In genomic region chr12:6632026-6632978, GRCh38 we compare ENCODE assay signal across 8 cellular contexts. TPM values are rescaled to one million over a fixed set of nuclear protein-coding genes. Genes with fewer than 3 reads are reported as not detected.
A peak's percentile ranks its signal among the peaks of the same experiment; 100 is the strongest.
DNase-seq lines count a peak whose midpoint lies in the region; ATAC-seq lines count a peak whose summit lies in the region.

No MANE protein-coding gene starts in this region.

- H3K4me1 ChIP-seq in HAP-1 = peaks cover 3% of the 10 kb centered on the region

- no peak overlapping the region for H3K4me3 ChIP-seq in HAP-1

- no peaks in the 10 kb centered on the region for H3K36me3 ChIP-seq in HAP-1 (replicated peaks)

- peak overlapping the region; percentile 87 to 99 (median 93) for H3K27ac Mint-ChIP-seq in IgD-negative memory B cell

- DNase-seq in ELF-1 (ENCODE audit: low read depth, low spot score) (peak; percentile 65), foreskin melanocyte (peak; percentile 43), HAP-1 (ENCODE audit: low spot score in 2 of 2) (no peak)
- DNase-seq in activated CD4-positive, alpha-beta T cell treated with anti-CD3 and anti-CD28 coated beads for 48 hours = peak; percentile 60
- DNase-seq in stimulated activated CD8-positive, alpha-beta memory T cell treated with anti-CD3 and anti-CD28 coated beads, Interleukin-4, amount 100 ng/mL, for 48 hours = peak; percentile 64

- peaks cover 40 to 50% (median 47%) of the 10 kb centered on the region in 3 donors for H3K4me1 Mint-ChIP-seq in IgD-negative memory B cell

- no peaks in the 10 kb centered on the region for H3K27me3 ChIP-seq in HAP-1 (ENCODE audit: low read depth)

- peak overlapping the region; percentile 87 to 96 (median 93) for H3K4me3 Mint-ChIP-seq in IgD-negative memory B cell

- peaks cover 2% of the 10 kb centered on the region for H3K36me3 Mint-ChIP-seq in IgD-negative memory B cell

- ATAC-seq in GM19452 (IDR thresholded peaks at IDR 0.05; ENCODE audit: unreplicated experiment) (peak; percentile 65), GM19397 (IDR thresholded peaks at IDR 0.05; ENCODE audit: unreplicated experiment) (no peak)

- in situ Hi-C loops in HAP-1 (cut with MboI; ENCODE audit: low sequenced_read_pairs) = no loop called here

- H3K27me3 Mint-ChIP-seq in IgD-negative memory B cell = peaks cover 2% of the 10 kb centered on the region

- H3K9me3 Mint-ChIP-seq in IgD-negative memory B cell = no peaks in the 10 kb centered on the region

- H3K9me3 ChIP-seq in HAP-1 = no peaks in the 10 kb centered on the region

RNA-seq across cellular contexts. Expression of gene LPAR5, which starts 3.5 kb away (rescaled TPM):
- 63.6 TPM for polyA plus RNA-seq in IgD-negative memory B cell

RNA-seq across cellular contexts. Expression of gene ACRBP, which starts 14.9 kb away (rescaled TPM):
- polyA plus RNA-seq in IgD-negative memory B cell = 5.8 TPM

RNA-seq across cellular contexts. Expression of gene CHD4, which starts 25.1 kb away (rescaled TPM):
- polyA plus RNA-seq in IgD-negative memory B cell = 55.2 TPM

RNA-seq across cellular contexts. Expression of gene ING4, which starts 30.6 kb away (rescaled TPM):
- polyA plus RNA-seq in IgD-negative memory B cell = 76.6 TPM

RNA-seq across cellular contexts. Expression of gene ZNF384, which starts 56.9 kb away (rescaled TPM):
- 32.5 TPM for polyA plus RNA-seq in IgD-negative memory B cell

Comparison
In these comparisons a context has a peak if more than half of its experiments do, and no peak if none do; other contexts are left out.
1. DNase-seq: peak in ELF-1 (single experiment), activated CD4-positive, alpha-beta T cell treated with anti-CD3 and anti-CD28 coated beads for 48 hours (single experiment), foreskin melanocyte (single experiment) and stimulated activated CD8-positive, alpha-beta memory T cell treated with anti-CD3 and anti-CD28 coated beads, Interleukin-4, amount 100 ng/mL, for 48 hours (single experiment); none in HAP-1 (0 of 2).